Comparison of ENCODE assay signal across 24 cellular contexts in the genomic region with DNA sequence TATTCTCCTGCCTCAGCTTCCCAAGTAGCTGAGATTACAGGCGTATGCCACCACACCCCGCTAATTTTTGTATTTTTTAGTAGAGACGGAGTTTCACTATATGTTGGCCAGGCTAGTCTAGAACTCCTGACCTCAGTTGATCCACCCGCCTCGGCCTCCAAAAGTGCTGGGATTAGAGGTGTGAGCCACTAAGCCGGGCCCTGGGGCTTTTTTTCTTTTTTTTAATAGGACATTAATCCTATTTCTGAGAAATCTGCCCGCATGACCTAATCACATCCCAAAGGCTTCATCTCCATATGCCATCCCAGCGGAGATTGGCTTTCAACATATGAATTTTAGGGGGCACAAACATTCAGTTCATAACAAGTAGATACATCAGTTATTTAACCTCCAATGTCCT.
"Had no signal": no experiment of that assay in that cellular context is flagged by ENCODE, and none has a peak within 500 bp of the region (broad histone marks: within the 10 kb centered on the region; RNA-seq: fewer than 3 reads in every experiment).

No MANE protein-coding gene starts in this region.

- H3K4me3 Mint-ChIP-seq: immature natural killer cell, mesothelial cell of epicardium, naive B cell had no signal

- H3K27me3 ChIP-seq: dorsolateral prefrontal cortex, esophagus muscularis mucosa, foreskin keratinocyte, gastroesophageal sphincter, heart left ventricle, hepatocyte, left lung had no signal

- DNase-seq: dermis blood vessel endothelial cell; dorsolateral prefrontal cortex; effector CD4-positive, alpha-beta T cell; effector memory CD4-positive, alpha-beta T cell; foreskin keratinocyte; heart left ventricle; hypothalamus; immature natural killer cell; islet precursor cell; left cardiac atrium; left lung; left ventricle myocardium superior; lower lobe of right lung; mesenchymal stem cell; mucosa of descending colon; naive B cell had no signal

- H3K27ac ChIP-seq: coronary artery, dorsolateral prefrontal cortex, esophagus muscularis mucosa, foreskin keratinocyte, gastroesophageal sphincter, heart left ventricle, hepatocyte, left lung, lower lobe of right lung had no signal

- FAIRE-seq: colon, endothelial cell of umbilical vein, frontal cortex had no signal

- H3K4me1 ChIP-seq: esophagus muscularis mucosa, foreskin keratinocyte, gastroesophageal sphincter, heart left ventricle, left lung, lower lobe of right lung had no signal

- H3K4me1 Mint-ChIP-seq: immature natural killer cell, mesothelial cell of epicardium, naive B cell had no signal

- H3K4me3 ChIP-seq: coronary artery, dorsolateral prefrontal cortex, esophagus muscularis mucosa, gastroesophageal sphincter, heart left ventricle, hepatocyte, left lung, lower lobe of right lung, mucosa of descending colon had no signal

- H3K27me3 Mint-ChIP-seq: naive B cell had no signal

- H3K27ac Mint-ChIP-seq: immature natural killer cell, mesothelial cell of epicardium, naive B cell had no signal

- H3K9me3 Mint-ChIP-seq: mesothelial cell of epicardium had no signal

- H3K9me3 ChIP-seq: esophagus muscularis mucosa, gastroesophageal sphincter, left lung, lower lobe of right lung, mucosa of descending colon had no signal

- H3K36me3 ChIP-seq: esophagus muscularis mucosa, gastroesophageal sphincter, heart left ventricle, left lung, lower lobe of right lung had no signal

- H3K36me3 Mint-ChIP-seq: immature natural killer cell, mesothelial cell of epicardium, naive B cell had no signal
